26 cellular contexts compared by ENCODE assay signal in genomic region chr9:95666785-95667155, GRCh38.
"Had no signal": no experiment of that assay in that cellular context is flagged by ENCODE, and none has a peak within 500 bp of the region (broad histone marks: within the 10 kb centered on the region; RNA-seq: fewer than 3 reads in every experiment).

No MANE protein-coding gene starts in this region.

- H2AFZ ChIP-seq: parathyroid adenoma had no signal

- H3K27me3 ChIP-seq: breast epithelium, thyroid gland, upper lobe of left lung, vagina had no signal

- H3K9ac ChIP-seq: parathyroid adenoma had no signal

- H3K9me3 ChIP-seq: breast epithelium, esophagus squamous epithelium, psoas muscle, thyroid gland, upper lobe of left lung, vagina had no signal

- ATAC-seq: activated CD8-positive, alpha-beta memory T cell treated with anti-CD3 and anti-CD28 coated beads, Interleukin-2, amount 10 ng/mL, durations not matched to agents 7 days and 5 days; activated CD8-positive, alpha-beta T cell treated with anti-CD3 and anti-CD28 coated beads for 36 hours; activated naive CD8-positive, alpha-beta T cell treated with anti-CD3 and anti-CD28 coated beads, Interleukin-2, amount 50 U/mL, for 24 hours; left cardiac atrium; left ventricle myocardium superior; psoas muscle; stimulated activated memory B cell treated with anti-CD40 and anti-IgM and Interleukin-4, amounts not matched to agents 10 μg/mL and 1 μg/mL and 100 μg/mL, for 72 hours; stimulated activated naive CD8-positive, alpha-beta T cell treated with anti-CD3 and anti-CD28 coated beads, Interleukin-15, amount 100 ng/mL, for 72 hours; T-helper 17 cell had no signal

- H3K27ac ChIP-seq: breast epithelium, esophagus squamous epithelium, parathyroid adenoma, psoas muscle, thyroid gland, upper lobe of left lung, vagina had no signal

- DNase-seq: activated CD4-positive, alpha-beta T cell treated with anti-CD3 and anti-CD28 coated beads, Interleukin-2, amount 50 U/mL, for 1 hour; activated CD8-positive, alpha-beta memory T cell treated with anti-CD3 and anti-CD28 coated beads, Interleukin-2, amount 10 ng/mL, durations not matched to agents 7 days and 5 days; activated CD8-positive, alpha-beta T cell treated with anti-CD3 and anti-CD28 coated beads for 36 hours; activated naive CD8-positive, alpha-beta T cell treated with anti-CD3 and anti-CD28 coated beads, Interleukin-2, amount 50 U/mL, for 24 hours; activated T-cell treated with anti-CD3 and anti-CD28 coated beads, Interleukin-2, amount 50 U/mL, for 48 hours; amygdala; dermis blood vessel endothelial cell; effector CD4-positive, alpha-beta T cell; esophagus squamous epithelium; foreskin melanocyte; left cardiac atrium; left ventricle myocardium superior; psoas muscle; stimulated activated CD4-positive, alpha-beta T cell treated with anti-CD3 and anti-CD28 coated beads, Interleukin-1b, Interleukin-23, amount 100 ng/mL, for 48 hours; stimulated activated CD4-positive, alpha-beta T cell treated with anti-CD3 and anti-CD28 coated beads, Interleukin-4, amount 100 ng/mL, for 4 hours; stimulated activated CD8-positive, alpha-beta memory T cell treated with anti-CD3 and anti-CD28 coated beads, Interleukin-4, amount 100 ng/mL, for 48 hours; stimulated activated naive CD8-positive, alpha-beta T cell treated with anti-CD3 and anti-CD28 coated beads, Interleukin-15, amount 100 ng/mL, for 72 hours; T-helper 17 cell; T1000; thyroid gland; upper lobe of left lung had no signal

- H3K4me1 ChIP-seq: breast epithelium, esophagus squamous epithelium, psoas muscle, thyroid gland, upper lobe of left lung, vagina had no signal

- H3K36me3 ChIP-seq: breast epithelium, esophagus squamous epithelium, thyroid gland, upper lobe of left lung, vagina had no signal

- H3K4me3 ChIP-seq: breast epithelium, esophagus squamous epithelium, psoas muscle, smooth muscle cell, thyroid gland, upper lobe of left lung, vagina had no signal
